23 cellular contexts compared by ENCODE assay signal in genomic region chr16:30780021-30780420, GRCh38.
"Had no signal": no experiment of that assay in that cellular context is flagged by ENCODE, and none has a peak within 500 bp of the region (broad histone marks: within the 10 kb centered on the region; RNA-seq: fewer than 3 reads in every experiment).

No MANE protein-coding gene starts in this region.

- FAIRE-seq: frontal cortex had no signal

- H3K4me3 Mint-ChIP-seq: activated CD4-positive, alpha-beta memory T cell treated with anti-CD3 and anti-CD28 coated beads, Interleukin-2, amount 10 ng/mL, durations not matched to agents 7 days and 5 days; activated CD4-positive, alpha-beta T cell treated with anti-CD3 and anti-CD28 coated beads, Interleukin-2, amount 10 ng/mL, durations not matched to agents 7 days and 5 days; activated T-cell treated with anti-CD3 and anti-CD28 coated beads, Interleukin-2, amount 50 U/mL, for 24 hours; T-helper 1 cell treated with Interleukin-12 subunit alpha and Interleukin-12 subunit beta and Interleukin-4 antibody, amounts not matched to agents 30 μg/mL and 1 μg/mL, for 36 hours; type B pancreatic cell; WTC11 had no signal

- H3K4me3 ChIP-seq: colonic mucosa, skin epidermis, thoracic aorta, vagina had no signal

- H3K27ac Mint-ChIP-seq: activated CD4-positive, alpha-beta memory T cell treated with anti-CD3 and anti-CD28 coated beads, Interleukin-2, amount 10 ng/mL, durations not matched to agents 7 days and 5 days; activated CD4-positive, alpha-beta T cell treated with anti-CD3 and anti-CD28 coated beads, Interleukin-2, amount 10 ng/mL, durations not matched to agents 7 days and 5 days; activated T-cell treated with anti-CD3 and anti-CD28 coated beads, Interleukin-2, amount 50 U/mL, for 24 hours; progenitor cell of endocrine pancreas; T-helper 1 cell treated with Interleukin-12 subunit alpha and Interleukin-12 subunit beta and Interleukin-4 antibody, amounts not matched to agents 30 μg/mL and 1 μg/mL, for 36 hours had no signal

- DNase-seq: activated CD4-positive, alpha-beta memory T cell treated with anti-CD3 and anti-CD28 coated beads, Interleukin-2, amount 10 ng/mL, durations not matched to agents 7 days and 5 days; activated CD4-positive, alpha-beta T cell treated with anti-CD3 and anti-CD28 coated beads for 1 hour; activated CD4-positive, alpha-beta T cell treated with anti-CD3 and anti-CD28 coated beads, Interleukin-2, amount 10 ng/mL, durations not matched to agents 7 days and 5 days; activated CD8-positive, alpha-beta memory T cell treated with anti-CD3 and anti-CD28 coated beads, Interleukin-2, amount 50 U/mL, for 48 hours; activated gamma-delta T cell; activated naive CD4-positive, alpha-beta T cell treated with anti-CD3 and anti-CD28 coated beads, Interleukin-2, amount 50 U/mL, for 16 hours; activated T-cell treated with anti-CD3 and anti-CD28 coated beads, Interleukin-2, amount 50 U/mL, for 24 hours; cerebellar nuclear complex; colonic mucosa; effector memory CD4-positive, alpha-beta T cell; left ventricle myocardium superior; stimulated activated CD4-positive, alpha-beta T cell treated with anti-CD3 and anti-CD28 coated beads, Interleukin-12 subunit alpha, Interleukin-12 subunit beta, amount 100 ng/mL, for 4 hours; stimulated activated CD4-positive, alpha-beta T cell treated with anti-CD3 and anti-CD28 coated beads, Interleukin-4, amount 100 ng/mL, for 1 hour; stimulated activated naive CD8-positive, alpha-beta T cell treated with anti-CD3 and anti-CD28 coated beads, Interleukin-15, Interleukin-2, amounts not matched to agents 100 U/mL and 50 U/mL, for 24 hours had no signal

- H3K9me3 ChIP-seq: colonic mucosa, thoracic aorta, vagina had no signal

- ATAC-seq: left ventricle myocardium superior; sciatic nerve; stimulated activated naive CD8-positive, alpha-beta T cell treated with anti-CD3 and anti-CD28 coated beads, Interleukin-15, Interleukin-2, amounts not matched to agents 100 U/mL and 50 U/mL, for 24 hours; WTC11 had no signal

- H3K27me3 Mint-ChIP-seq: activated T-cell treated with anti-CD3 and anti-CD28 coated beads, Interleukin-2, amount 50 U/mL, for 24 hours; progenitor cell of endocrine pancreas; type B pancreatic cell had no signal

- H3K9me3 Mint-ChIP-seq: activated CD4-positive, alpha-beta memory T cell treated with anti-CD3 and anti-CD28 coated beads, Interleukin-2, amount 10 ng/mL, durations not matched to agents 7 days and 5 days; activated CD4-positive, alpha-beta T cell treated with anti-CD3 and anti-CD28 coated beads, Interleukin-2, amount 10 ng/mL, durations not matched to agents 7 days and 5 days; activated T-cell treated with anti-CD3 and anti-CD28 coated beads, Interleukin-2, amount 50 U/mL, for 24 hours; T-helper 1 cell treated with Interleukin-12 subunit alpha and Interleukin-12 subunit beta and Interleukin-4 antibody, amounts not matched to agents 30 μg/mL and 1 μg/mL, for 36 hours; type B pancreatic cell; WTC11 had no signal

- H3K27me3 ChIP-seq: colonic mucosa, vagina had no signal

- H3K27ac ChIP-seq: colonic mucosa, skin epidermis, thoracic aorta, vagina had no signal

- H3K4me1 ChIP-seq: colonic mucosa had no signal
